ENCODE assay signal across 29 cellular contexts in genomic region chr5:23029296-23029695, GRCh38.
"Had no signal": no experiment of that assay in that cellular context is flagged by ENCODE, and none has a peak within 500 bp of the region (broad histone marks: within the 10 kb centered on the region; RNA-seq: fewer than 3 reads in every experiment).

No MANE protein-coding gene starts in this region.

- H3K27me3 ChIP-seq: neutrophil, pancreas, right atrium auricular region, right lobe of liver, sigmoid colon, spleen, suprapubic skin, testis, tibial artery, transverse colon, upper lobe of right lung, uterus had no signal

- H3K9me3 ChIP-seq: neutrophil, pancreas, prostate gland, right atrium auricular region, right lobe of liver, suprapubic skin, testis, tibial artery, transverse colon, upper lobe of right lung, uterus had no signal

- H3K4me1 ChIP-seq: pancreas, prostate gland, spleen, testis, tibial artery, transverse colon, upper lobe of right lung, uterus had no signal

- ATAC-seq: naive thymus-derived CD8-positive, alpha-beta T cell; natural killer cell treated with Interleukin-12 subunit alpha and Interleukin-12 subunit beta and Interleukin-15 and Interleukin-18, amount 100 ng/mL, for 72 hours; pancreas; right lobe of liver; stimulated activated memory B cell treated with anti-CD40 and anti-IgM and Interleukin-4, amounts not matched to agents 10 μg/mL and 1 μg/mL and 100 μg/mL, for 72 hours; stimulated activated naive CD8-positive, alpha-beta T cell treated with anti-CD3 and anti-CD28 coated beads, Interleukin-15, amount 100 ng/mL, for 72 hours; stimulated activated naive CD8-positive, alpha-beta T cell treated with anti-CD3 and anti-CD28 coated beads, Interleukin-15, Interleukin-2, amounts not matched to agents 100 U/mL and 50 U/mL, for 24 hours; upper lobe of right lung had no signal

- H3K27ac ChIP-seq: neutrophil, pancreas, prostate gland, right lobe of liver, sigmoid colon, spleen, suprapubic skin, testis, tibial artery, transverse colon, upper lobe of right lung, uterus had no signal

- H3K36me3 ChIP-seq: neutrophil, pancreas, prostate gland, right atrium auricular region, right lobe of liver, sigmoid colon, spleen, suprapubic skin, tibial artery, transverse colon, upper lobe of right lung, uterus had no signal

- DNase-seq: naive thymus-derived CD8-positive, alpha-beta T cell; nephron progenitor cell; nucleus accumbens; pancreas; retina; right lobe of liver; sigmoid colon; small intestine; spleen; stimulated activated CD4-positive, alpha-beta T cell treated with anti-CD3 and anti-CD28 coated beads, Interleukin-12 subunit alpha, Interleukin-12 subunit beta, amount 100 ng/mL, for 4 hours; stimulated activated CD4-positive, alpha-beta T cell treated with anti-CD3 and anti-CD28 coated beads, Interleukin-1b, Interleukin-23, amount 100 ng/mL, for 48 hours; stimulated activated CD4-positive, alpha-beta T cell treated with anti-CD3 and anti-CD28 coated beads, Interleukin-4, amount 100 ng/mL, for 1 hour; stimulated activated CD4-positive, alpha-beta T cell treated with anti-CD3 and anti-CD28 coated beads, Interleukin-4, amount 100 ng/mL, for 4 hours; stimulated activated CD8-positive, alpha-beta memory T cell treated with anti-CD3 and anti-CD28 coated beads, Interleukin-4, amount 100 ng/mL, for 48 hours; stimulated activated naive CD4-positive, alpha-beta T cell; stimulated activated naive CD8-positive, alpha-beta T cell treated with anti-CD3 and anti-CD28 coated beads, Interleukin-15, amount 100 ng/mL, for 72 hours; stimulated activated naive CD8-positive, alpha-beta T cell treated with anti-CD3 and anti-CD28 coated beads, Interleukin-15, Interleukin-2, amounts not matched to agents 100 U/mL and 50 U/mL, for 24 hours; substantia nigra; testis; tibial artery; transverse colon; upper lobe of right lung; uterus had no signal

- H3K4me3 ChIP-seq: pancreas, prostate gland, right atrium auricular region, right lobe of liver, sigmoid colon, spleen, suprapubic skin, testis, tibial artery, transverse colon, upper lobe of right lung, uterus had no signal
